In genomic region chr7:118907911-118908527, GRCh38 we compare ENCODE assay signal across 8 cellular contexts.
"Had no signal": no experiment of that assay in that cellular context is flagged by ENCODE, and none has a peak within 500 bp of the region (broad histone marks: within the 10 kb centered on the region; RNA-seq: fewer than 3 reads in every experiment).

No MANE protein-coding gene starts in this region.

- H3K27me3 Mint-ChIP-seq: IgD-negative memory B cell had no signal

- H3K4me1 Mint-ChIP-seq: IgD-negative memory B cell had no signal

- H2AFZ ChIP-seq: GM23248 had no signal

- H3K4me3 Mint-ChIP-seq: HFFc6, IgD-negative memory B cell had no signal

- H3K4me3 ChIP-seq: GM23248, HAP-1 had no signal

- H3K27ac ChIP-seq: GM23248, HL-60 had no signal

- H3K9me3 Mint-ChIP-seq: IgD-negative memory B cell had no signal

- H3K9ac ChIP-seq: GM23248 had no signal

- H3K4me1 ChIP-seq: HAP-1 had no signal

- H3K9me3 ChIP-seq: HAP-1 had no signal

- ATAC-seq: HCT116 had no signal

- H3K36me3 ChIP-seq: HAP-1 had no signal

- DNase-seq: GM23248, H7, HFFc6, KG1 had no signal

- H3K36me3 Mint-ChIP-seq: IgD-negative memory B cell had no signal

- H3K27ac Mint-ChIP-seq: HFFc6, IgD-negative memory B cell had no signal
